35 cellular contexts compared by ENCODE assay signal in the genomic region with DNA sequence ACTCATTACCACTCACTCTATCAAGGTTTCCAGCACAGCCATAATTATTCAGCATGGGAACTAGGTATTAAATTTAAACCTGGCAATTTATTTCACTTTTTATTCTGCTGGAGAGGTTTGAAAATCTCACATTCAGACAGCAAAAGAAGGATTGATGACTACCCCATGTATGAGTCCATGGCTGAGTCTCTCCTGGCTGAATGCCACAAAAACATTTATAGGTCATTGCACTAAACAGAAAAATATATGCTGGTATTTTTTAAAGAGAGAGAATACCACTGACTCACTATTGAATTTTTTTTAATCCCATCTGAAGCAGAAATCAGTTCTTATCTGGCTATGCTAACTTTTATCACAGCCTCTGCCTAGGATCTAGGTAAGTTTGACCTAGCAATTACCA.
DNase-seq lines count a peak whose midpoint lies in the region; ATAC-seq and TF ChIP-seq lines count a peak whose summit lies in the region.
"Had no signal": no experiment of that assay in that cellular context is flagged by ENCODE, and none has a peak within 500 bp of the region (broad histone marks: within the 10 kb centered on the region; RNA-seq: fewer than 3 reads in every experiment).

No MANE protein-coding gene starts in this region.

- TF ChIP-seq CTCF in mammary epithelial cell (conservative IDR thresholded peaks at IDR 0.05 in 1 of 2, IDR thresholded peaks at IDR 0.05 in 1 of 2; ENCODE audit: extremely low read depth in 1 of 2, insufficient read depth in 1 of 2, low read depth in 1 of 2, low read length in 2 of 2) (no peak), lower lobe of right lung (IDR thresholded peaks at IDR 0.05) (no peak)

- no peaks in the 10 kb centered on the region for H3K4me1 Mint-ChIP-seq in effector memory CD8-positive, alpha-beta T cell (ENCODE audit: low read depth in 2 of 2)
- H3K4me1 Mint-ChIP-seq: activated CD4-positive, alpha-beta T cell treated with anti-CD3 and anti-CD28 coated beads, Interleukin-2, amount 10 ng/mL, durations not matched to agents 24 days and 14 days; activated naive CD8-positive, alpha-beta T cell treated with anti-CD3 and anti-CD28 coated beads, Interleukin-2, amount 50 U/mL, for 24 hours; B cell; CD8-positive, alpha-beta memory T cell; naive B cell had no signal

- H4K20me1 ChIP-seq in mammary epithelial cell (ENCODE audit: insufficient read depth, low read length), result no peaks in the 10 kb centered on the region

- CTCF ChIA-PET in mammary epithelial cell (lab: Charles Lee; ENCODE audit: low non-redundant PET), result no interaction called here

- DNase-seq in A172 (ENCODE audit: low spot score), result peak; percentile 4
- DNase-seq in M059J (ENCODE audit: low read depth), result peak; percentile 55
- DNase-seq in mammary epithelial cell, result peak; percentile 63
- peak; percentile 20 for DNase-seq in kidney glomerular epithelial cell (lab: John Stamatoyannopoulos, UW)
- no peak for DNase-seq in effector memory CD8-positive, alpha-beta T cell
- no peak for DNase-seq in lower lobe of right lung
- no peak for DNase-seq in activated CD4-positive, CD25-positive, alpha-beta regulatory T cell treated with anti-CD3 and anti-CD28 coated beads, Interleukin-2, amount 50 U/mL, for 72 hours
- DNase-seq: activated CD4-positive, alpha-beta T cell treated with anti-CD3 and anti-CD28 coated beads, Interleukin-2, amount 10 ng/mL, durations not matched to agents 24 days and 14 days; activated gamma-delta T cell treated with Interleukin-2 at 50 U/mL for 16 hours; activated naive CD8-positive, alpha-beta T cell treated with anti-CD3 and anti-CD28 coated beads, Interleukin-2, amount 50 U/mL, for 24 hours; activated T-cell treated with anti-CD3 and anti-CD28 coated beads, Interleukin-2, amount 50 U/mL, for 24 hours; CD8-positive, alpha-beta memory T cell; DMS 273 treated with DMSO at 0.1 percent for 48 hours; effector CD8-positive, alpha-beta T cell; gastrocnemius medialis; GDM1; H7; mesendoderm; naive B cell; NCI-H1417 treated with DMSO at 0.1 percent for 48 hours; NCI-H2107; nucleus accumbens; stimulated activated CD4-positive, alpha-beta T cell treated with anti-CD3 and anti-CD28 coated beads, Interleukin-2, amount 100 ng/mL, for 24 hours; stomach; tibial artery had no signal

- no peak overlapping the region for H2AFZ ChIP-seq in mammary epithelial cell (ENCODE audit: low read depth, low read length)
- H2AFZ ChIP-seq: hepatocyte had no signal

- H3K27ac ChIP-seq in mammary epithelial cell (ENCODE audit: insufficient read depth, low read depth, low read length) (no peak overlapping the region), lower lobe of right lung (no peak overlapping the region)
- H3K27ac ChIP-seq: gastrocnemius medialis, hepatocyte, stomach, tibial artery, VCaP had no signal

- H3K27me3 ChIP-seq in mammary epithelial cell (ENCODE audit: insufficient read depth, low read length), result no peaks in the 10 kb centered on the region
- no peaks in the 10 kb centered on the region for H3K27me3 ChIP-seq in lower lobe of right lung (ENCODE audit: low read depth)
- H3K27me3 ChIP-seq: gastrocnemius medialis, hepatocyte, stomach, tibial artery had no signal

- no TSS peak for BruUV-seq in mammary epithelial cell (replicated peaks; lab: Mats Ljungman, UMichigan)

- H3K4me1 ChIP-seq in mammary epithelial cell (ENCODE audit: insufficient read depth, low read length) (no peaks in the 10 kb centered on the region), lower lobe of right lung (no peaks in the 10 kb centered on the region)
- H3K4me1 ChIP-seq: gastrocnemius medialis, stomach, tibial artery had no signal

- H3K4me3 Mint-ChIP-seq in effector memory CD8-positive, alpha-beta T cell, result no peak overlapping the region
- H3K4me3 Mint-ChIP-seq: activated CD4-positive, alpha-beta T cell treated with anti-CD3 and anti-CD28 coated beads, Interleukin-2, amount 10 ng/mL, durations not matched to agents 24 days and 14 days; activated naive CD8-positive, alpha-beta T cell treated with anti-CD3 and anti-CD28 coated beads, Interleukin-2, amount 50 U/mL, for 24 hours; activated T-cell treated with anti-CD3 and anti-CD28 coated beads, Interleukin-2, amount 50 U/mL, for 24 hours; B cell; CD8-positive, alpha-beta memory T cell; naive B cell; T-helper 2 cell treated with Interferon-gamma antibody and Interleukin-4, amounts not matched to agents 5 μg/mL and 100 μg/mL, for 36 hours had no signal

- H3K4me2 ChIP-seq in mammary epithelial cell (ENCODE audit: insufficient read depth, low read depth, low read length), result no peak overlapping the region
- H3K4me2 ChIP-seq: hepatocyte, smooth muscle cell had no signal

- H3K27me3 Mint-ChIP-seq in effector memory CD8-positive, alpha-beta T cell, result no peaks in the 10 kb centered on the region
- H3K27me3 Mint-ChIP-seq: activated CD4-positive, alpha-beta T cell treated with anti-CD3 and anti-CD28 coated beads, Interleukin-2, amount 10 ng/mL, durations not matched to agents 24 days and 14 days; activated naive CD8-positive, alpha-beta T cell treated with anti-CD3 and anti-CD28 coated beads, Interleukin-2, amount 50 U/mL, for 24 hours; activated T-cell treated with anti-CD3 and anti-CD28 coated beads, Interleukin-2, amount 50 U/mL, for 24 hours; B cell; CD8-positive, alpha-beta memory T cell; naive B cell had no signal

- no peak for ATAC-seq in effector memory CD8-positive, alpha-beta T cell (replicated peaks)
- ATAC-seq in lower lobe of right lung (no peak), HG03378 (IDR thresholded peaks at IDR 0.05; ENCODE audit: unreplicated experiment) (no peak)
- ATAC-seq: activated naive CD8-positive, alpha-beta T cell treated with anti-CD3 and anti-CD28 coated beads, Interleukin-2, amount 50 U/mL, for 24 hours; esophagus mucosa; gastrocnemius medialis; K562; left lobe of liver; Right ventricle myocardium inferior had no signal

- no peak overlapping the region for H3K9ac ChIP-seq in mammary epithelial cell (ENCODE audit: insufficient read depth, low read length)

- no peak overlapping the region for H3K27ac Mint-ChIP-seq in effector memory CD8-positive, alpha-beta T cell
- H3K27ac Mint-ChIP-seq: activated CD4-positive, alpha-beta T cell treated with anti-CD3 and anti-CD28 coated beads, Interleukin-2, amount 10 ng/mL, durations not matched to agents 24 days and 14 days; activated naive CD8-positive, alpha-beta T cell treated with anti-CD3 and anti-CD28 coated beads, Interleukin-2, amount 50 U/mL, for 24 hours; activated T-cell treated with anti-CD3 and anti-CD28 coated beads, Interleukin-2, amount 50 U/mL, for 24 hours; B cell; CD8-positive, alpha-beta memory T cell; naive B cell; T-helper 2 cell treated with Interferon-gamma antibody and Interleukin-4, amounts not matched to agents 5 μg/mL and 100 μg/mL, for 36 hours had no signal

- H3K36me3 ChIP-seq in mammary epithelial cell (ENCODE audit: insufficient read depth, low read length) (no peaks in the 10 kb centered on the region), lower lobe of right lung (no peaks in the 10 kb centered on the region)
- H3K36me3 ChIP-seq: gastrocnemius medialis, stomach, tibial artery had no signal

- H3K4me3 ChIP-seq in mammary epithelial cell (replicated peaks in 1 of 3; ENCODE audit: insufficient read depth in 1 of 3, low read depth in 2 of 3, low read length in 3 of 3) (no peak overlapping the region), lower lobe of right lung (no peak overlapping the region)
- H3K4me3 ChIP-seq: gastrocnemius medialis, hepatocyte, K562, smooth muscle cell, stomach, tibial artery had no signal

- H3K79me2 ChIP-seq in mammary epithelial cell (ENCODE audit: insufficient read depth, low read length), result no peaks in the 10 kb centered on the region
- H3K79me2 ChIP-seq: hepatocyte had no signal

- dilution Hi-C loops in mammary epithelial cell (cut with HindIII; ENCODE audit: low sequenced_read_pairs), result no loop called here

- in situ Hi-C loops in mammary epithelial cell (cut with MboI; ENCODE audit: low sequenced_read_pairs in 2 of 2), result no loop called here

- intact Hi-C loops in mammary epithelial cell (cut with micrococcal nuclease) (no loop called here), lower lobe of right lung (cut with DNase I) (no loop called here)

- peaks cover 0 to 2% of the 10 kb centered on the region in 2 donors for H3K9me3 Mint-ChIP-seq in effector memory CD8-positive, alpha-beta T cell
- H3K9me3 Mint-ChIP-seq: activated CD4-positive, alpha-beta T cell treated with anti-CD3 and anti-CD28 coated beads, Interleukin-2, amount 10 ng/mL, durations not matched to agents 24 days and 14 days; activated naive CD8-positive, alpha-beta T cell treated with anti-CD3 and anti-CD28 coated beads, Interleukin-2, amount 50 U/mL, for 24 hours; activated T-cell treated with anti-CD3 and anti-CD28 coated beads, Interleukin-2, amount 50 U/mL, for 24 hours; T-helper 2 cell treated with Interferon-gamma antibody and Interleukin-4, amounts not matched to agents 5 μg/mL and 100 μg/mL, for 36 hours had no signal

- H3K36me3 Mint-ChIP-seq in effector memory CD8-positive, alpha-beta T cell (ENCODE audit: insufficient read depth), result no peaks in the 10 kb centered on the region
- H3K36me3 Mint-ChIP-seq: CD8-positive, alpha-beta memory T cell; naive B cell had no signal

- H3K9me3 ChIP-seq in mammary epithelial cell (replicated peaks; ENCODE audit: insufficient read depth, low read length) (no peaks in the 10 kb centered on the region), lower lobe of right lung (no peaks in the 10 kb centered on the region)
- H3K9me3 ChIP-seq: gastrocnemius medialis, stomach, tibial artery had no signal

Comparison
In these comparisons a context has a peak if more than half of its experiments do, and no peak if none do; other contexts are left out.
1. DNase-seq: peak in A172 (single experiment), M059J (single experiment), mammary epithelial cell (single experiment) and kidney glomerular epithelial cell (single experiment); none in effector memory CD8-positive, alpha-beta T cell (0 of 3), lower lobe of right lung (single experiment) and activated CD4-positive, CD25-positive, alpha-beta regulatory T cell treated with anti-CD3 and anti-CD28 coated beads, Interleukin-2, amount 50 U/mL, for 72 hours (single experiment).